ENCODE assay signal across 27 cellular contexts in the genomic region with DNA sequence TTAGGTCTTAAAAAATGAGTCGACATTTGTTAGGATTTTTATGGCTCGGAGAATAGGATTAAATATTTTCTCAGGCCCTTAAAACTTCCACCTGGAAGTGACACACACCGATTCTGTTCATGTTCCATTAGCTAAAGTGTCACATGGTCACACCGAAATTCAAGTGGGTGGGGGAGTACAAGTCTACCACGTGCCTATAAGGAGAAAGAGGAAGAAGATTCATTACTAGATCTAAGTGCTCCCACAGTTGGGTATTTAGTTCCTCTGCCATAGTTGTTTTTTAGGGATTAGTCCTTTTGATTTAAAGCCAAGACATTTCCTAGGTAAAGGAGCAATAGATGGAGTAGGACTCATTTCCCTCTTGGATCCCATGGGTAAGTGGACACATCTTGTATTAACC. TPM values are rescaled to one million over a fixed set of nuclear protein-coding genes. Genes with fewer than 3 reads are reported as not detected.
A peak's percentile ranks its signal among the peaks of the same experiment; 100 is the strongest.
DNase-seq lines count a peak whose midpoint lies in the region; ATAC-seq, FAIRE-seq and TF ChIP-seq lines count a peak whose summit lies in the region.
"Had no signal": no experiment of that assay in that cellular context is flagged by ENCODE, and none has a peak within 500 bp of the region (broad histone marks: within the 10 kb centered on the region; RNA-seq: fewer than 3 reads in every experiment).

No MANE protein-coding gene starts in this region.

- H3K27me3 ChIP-seq in left lung, result peaks cover 3 to 29% of the 10 kb centered on the region in 2 donors
- H3K27me3 ChIP-seq: brain microvascular endothelial cell, testis had no signal

- DNase-seq in GM12891 (ENCODE audit: insufficient read length, low spot score) (no peak), KBM-7 (peak; percentile 51), OCI-M1 (lab: John Stamatoyannopoulos, UW) (peak; percentile 59), left lung (no peak), activated gamma-delta T cell (lab: John Stamatoyannopoulos, UW) (no peak), NCI-H524 treated with DMSO at 0.1 percent for 48 hours (lab: John Stamatoyannopoulos, UW) (no peak), GM19240 (ENCODE audit: insufficient read length, low spot score) (no peak)
- DNase-seq: activated naive CD4-positive, alpha-beta T cell treated with anti-CD3 and anti-CD28 coated beads, Interleukin-2, amount 10 ng/mL, durations not matched to agents 7 days and 5 days; brain microvascular endothelial cell; DMS79; effector CD4-positive, alpha-beta T cell; GDM1; glutamatergic neuron; GOT3; KG1; left ventricle myocardium inferior; MM.1S; NCI-H2171; NCI-H524; NK-92 treated with Interleukin-12 subunit alpha and Interleukin-12 subunit beta, amount 100 ng/mL, for 24 hours; stimulated activated naive CD8-positive, alpha-beta T cell treated with anti-CD3 and anti-CD28 coated beads, Interleukin-15, Interleukin-2, amounts not matched to agents 100 U/mL and 50 U/mL, for 24 hours; T-helper 17 cell; testis had no signal

- TF ChIP-seq POLR2A in GM12891 (IDR thresholded peaks at IDR 0.05; ENCODE audit: low read depth, low read length), result no peak

- ATAC-seq in left lung, result peak; percentile 45
- ATAC-seq: stimulated activated naive CD8-positive, alpha-beta T cell treated with anti-CD3 and anti-CD28 coated beads, Interleukin-15, Interleukin-2, amounts not matched to agents 100 U/mL and 50 U/mL, for 24 hours; T-helper 17 cell had no signal

- no peak overlapping the region for H3K27ac ChIP-seq in left lung
- H3K27ac ChIP-seq: brain microvascular endothelial cell, C4-2B, epithelial cell of prostate, left ventricle myocardium inferior, SK-N-MC, testis had no signal

- FAIRE-seq in GM12891 (lab: Jason Lieb, UNC), result no peak
- FAIRE-seq: islet of Langerhans had no signal

- H3K4me3 ChIP-seq in left lung, result no peak overlapping the region
- H3K4me3 ChIP-seq: left ventricle myocardium inferior, SK-N-MC, testis had no signal

- H3K4me1 ChIP-seq in left lung, result peaks cover 0 to 4% of the 10 kb centered on the region in 2 donors

- TF ChIP-seq CTCF in left lung (IDR thresholded peaks at IDR 0.05), result no peak

- intact Hi-C loops in left lung (cut with DNase I), result no loop called here

- H3K36me3 ChIP-seq in left lung, result no peaks in the 10 kb centered on the region
- H3K36me3 ChIP-seq: brain microvascular endothelial cell, left ventricle myocardium inferior had no signal

- in situ Hi-C loops in KBM-7 (cut with MboI; ENCODE audit: low pct_unique_long_range_greater_than_20kb, low sequenced_read_pairs), result no loop called here

- peaks cover 0 to 24% of the 10 kb centered on the region in 2 donors for H3K9me3 ChIP-seq in left lung
- H3K9me3 ChIP-seq: testis had no signal

TF ChIP-seq in GM12891, 5 proteins besides CTCF, POLR2A, EP300 and RAD21:
- TF ChIP-seq POLR2AphosphoS5 (IDR thresholded peaks at IDR 0.05; ENCODE audit: low read depth, low read length), result no peak
- TF ChIP-seq SPI1 (IDR thresholded peaks at IDR 0.05; ENCODE audit: low read depth, low read length), result peak; percentile 60; the same call in 1 of the 2 replicates
- TF ChIP-seq PAX5 (IDR thresholded peaks at IDR 0.05; ENCODE audit: insufficient read depth, low read length, severe bottlenecking), result no peak

RNA-seq across cellular contexts. Expression of a gene that starts 4.9 kb away (rescaled TPM):
- polyA plus RNA-seq in GM12891 (2012; ENCODE audit: low read depth, missing spikeins), result 41.6 TPM
- 10 to 100 TPM; 14.5 to 29.9 TPM for total RNA-seq in left lung

Comparison
In these comparisons a context has a peak if more than half of its experiments do, and no peak if none do; other contexts are left out.
1. DNase-seq: peak in KBM-7 (single experiment) and OCI-M1 (single experiment); none in GM12891 (single experiment), left lung (0 of 2), activated gamma-delta T cell (single experiment), NCI-H524 treated with DMSO at 0.1 percent for 48 hours (single experiment) and GM19240 (single experiment).